25 cellular contexts compared by ENCODE assay signal in the genomic region with DNA sequence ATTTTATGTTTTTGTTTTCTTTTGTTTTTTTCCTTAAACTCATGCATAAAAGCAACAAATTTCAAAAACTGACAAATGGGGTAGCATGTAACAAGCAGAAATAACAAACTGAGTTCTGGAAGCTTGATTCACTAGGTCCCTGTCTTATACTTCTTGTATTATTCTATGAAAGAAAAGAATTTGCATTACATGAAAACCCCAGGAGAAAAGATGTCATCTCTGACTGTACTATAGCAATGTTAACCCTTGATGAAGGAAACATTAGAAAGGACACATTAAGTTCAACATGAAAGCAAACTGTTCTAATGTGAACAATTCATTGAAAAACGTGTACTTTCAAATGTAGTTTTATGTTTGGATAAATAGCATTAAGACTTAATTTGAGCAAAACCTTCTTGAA. TPM values are rescaled to one million over a fixed set of nuclear protein-coding genes. Genes with fewer than 3 reads are reported as not detected.
DNase-seq lines count a peak whose midpoint lies in the region; ATAC-seq and TF ChIP-seq lines count a peak whose summit lies in the region.
"Had no signal": no experiment of that assay in that cellular context is flagged by ENCODE, and none has a peak within 500 bp of the region (broad histone marks: within the 10 kb centered on the region; RNA-seq: fewer than 3 reads in every experiment).

No MANE protein-coding gene starts in this region.

- H3F3A ChIP-seq in DOHH2 (ENCODE audit: control insufficient read depth, insufficient read depth): peaks cover 5% of the 10 kb centered on the region

- no peaks in the 10 kb centered on the region for H3K27me3 ChIP-seq in DOHH2 (ENCODE audit: control insufficient read depth, low read length)
- H3K27me3 ChIP-seq: body of pancreas, gastrocnemius medialis had no signal

- no peak overlapping the region for H3K4me3 ChIP-seq in DOHH2 (ENCODE audit: low read length)
- H3K4me3 ChIP-seq: body of pancreas, gastrocnemius medialis had no signal

- no peak for ATAC-seq in activated T-cell treated with anti-CD3 and anti-CD28 coated beads, Interleukin-2, amount 50 U/mL, for 72 hours (replicated peaks in 1 of 2)
- peak; percentile 61 for ATAC-seq in activated B cell treated with CpG ODN at 0.5 μM for 24 hours (ENCODE audit: low read depth)
- ATAC-seq in naive thymus-derived CD8-positive, alpha-beta T cell: no peak
- ATAC-seq in HG03571 (IDR thresholded peaks at IDR 0.05; ENCODE audit: unreplicated experiment): no peak
- no peak for ATAC-seq in left lobe of liver
- ATAC-seq: body of pancreas, esophagus mucosa, gastrocnemius medialis, HCT116 had no signal

- DNase-seq in activated T-cell treated with anti-CD3 and anti-CD28 coated beads, Interleukin-2, amount 50 U/mL, for 72 hours: no peak
- DNase-seq in activated T-cell treated with anti-CD3 and anti-CD28 coated beads for 4 hours (no peak), activated B cell treated with CpG ODN at 0.5 μM for 24 hours (no peak), left lobe of liver (ENCODE audit: low spot score) (no peak), DMS153 (lab: John Stamatoyannopoulos, UW) (no peak)
- no peak for DNase-seq in naive thymus-derived CD8-positive, alpha-beta T cell
- DNase-seq: activated CD4-positive, CD25-positive, alpha-beta regulatory T cell; activated CD8-positive, alpha-beta memory T cell treated with anti-CD3 and anti-CD28 coated beads for 24 hours; body of pancreas; C1 segment of cervical spinal cord; effector memory CD4-positive, alpha-beta T cell; gastrocnemius medialis; GDM1; NCI-H1048; NCI-H187; NCI-H69; nephron progenitor cell; stimulated activated CD4-positive, alpha-beta T cell treated with anti-CD3 and anti-CD28 coated beads, Interleukin-1b, Interleukin-23, amount 100 ng/mL, for 48 hours; T1000 had no signal

- H4K20me1 ChIP-seq in DOHH2 (ENCODE audit: control insufficient read depth, insufficient read depth, low read depth, low read length): peaks cover 24% of the 10 kb centered on the region; the same call in 1 of the 2 replicates

- H3K9me3 Mint-ChIP-seq in activated T-cell treated with anti-CD3 and anti-CD28 coated beads, Interleukin-2, amount 50 U/mL, for 72 hours: no peaks in the 10 kb centered on the region
- H3K9me3 Mint-ChIP-seq in activated B cell treated with CpG ODN at 0.5 μM for 24 hours: no peaks in the 10 kb centered on the region
- no peaks in the 10 kb centered on the region for H3K9me3 Mint-ChIP-seq in naive thymus-derived CD8-positive, alpha-beta T cell
- H3K9me3 Mint-ChIP-seq: nephron progenitor cell; stimulated activated effector memory CD8-positive, alpha-beta T cell treated with anti-CD3 and anti-CD28 coated beads, Interleukin-12 subunit alpha, Interleukin-12 subunit beta, amount 100 ng/mL, for 72 hours had no signal

- no peaks in the 10 kb centered on the region for H3K9me3 ChIP-seq in DOHH2 (ENCODE audit: control insufficient read depth, insufficient read depth, low read length)
- H3K9me3 ChIP-seq: body of pancreas, gastrocnemius medialis had no signal

- peak overlapping the region in 1 of 2 donors; percentile 18 for H3K4me3 Mint-ChIP-seq in activated T-cell treated with anti-CD3 and anti-CD28 coated beads, Interleukin-2, amount 50 U/mL, for 72 hours
- no peak overlapping the region for H3K4me3 Mint-ChIP-seq in activated B cell treated with CpG ODN at 0.5 μM for 24 hours
- peak overlapping the region in 8 of 10 donors; percentile 11 to 54 (median 38) for H3K4me3 Mint-ChIP-seq in naive thymus-derived CD8-positive, alpha-beta T cell
- H3K4me3 Mint-ChIP-seq: nephron progenitor cell; stimulated activated effector memory CD8-positive, alpha-beta T cell treated with anti-CD3 and anti-CD28 coated beads, Interleukin-12 subunit alpha, Interleukin-12 subunit beta, amount 100 ng/mL, for 72 hours had no signal

- TF ChIP-seq CTCF in DOHH2 (IDR thresholded peaks at IDR 0.05; ENCODE audit: low read depth, low read length, poor library complexity, severe bottlenecking) (no peak), activated B cell treated with CpG ODN at 0.5 μM for 24 hours (IDR thresholded peaks at IDR 0.05) (no peak)

- H3K79me2 ChIP-seq in DOHH2 (ENCODE audit: control insufficient read depth, low read length): peaks cover 99% of the 10 kb centered on the region

- H3K36me3 ChIP-seq in DOHH2 (ENCODE audit: control insufficient read depth, low read length): peaks cover 52% of the 10 kb centered on the region
- H3K36me3 ChIP-seq: gastrocnemius medialis had no signal

- H3K27ac ChIP-seq in DOHH2 (ENCODE audit: low read depth, low read length): no peak overlapping the region
- H3K27ac ChIP-seq: body of pancreas, gastrocnemius medialis had no signal

- peak overlapping the region; percentile 73 for H3K27ac Mint-ChIP-seq in activated T-cell treated with anti-CD3 and anti-CD28 coated beads, Interleukin-2, amount 50 U/mL, for 72 hours
- H3K27ac Mint-ChIP-seq in activated B cell treated with CpG ODN at 0.5 μM for 24 hours: no peak overlapping the region
- H3K27ac Mint-ChIP-seq in naive thymus-derived CD8-positive, alpha-beta T cell: peak overlapping the region in 7 of 10 donors; percentile 29 to 79 (median 68)
- H3K27ac Mint-ChIP-seq: nephron progenitor cell; progenitor cell of endocrine pancreas; stimulated activated effector memory CD8-positive, alpha-beta T cell treated with anti-CD3 and anti-CD28 coated beads, Interleukin-12 subunit alpha, Interleukin-12 subunit beta, amount 100 ng/mL, for 72 hours had no signal

- H3K4me2 ChIP-seq in DOHH2 (ENCODE audit: low read length): peak overlapping the region; percentile 19; the same call in 1 of the 2 replicates

- no peaks in the 10 kb centered on the region for H3K9me2 ChIP-seq in DOHH2 (replicated peaks; ENCODE audit: control insufficient read depth, low read length)

- intact Hi-C loops in activated B cell treated with CpG ODN at 0.5 μM for 24 hours (cut with micrococcal nuclease): loop anchor here (1.0 kb wide), 1 partner anchor 8 kb away; no protein-coding TSS in a partner anchor

- POLR2A ChIA-PET in activated B cell treated with CpG ODN at 0.5 μM for 24 hours (lab: Charles Lee): interaction anchor here (1.0 to 1.7 kb wide), 3 partner anchors 9 to 36 kb away, joined by 3 to 10 read pairs (median 3); a partner anchor contains a TSS
- POLR2A ChIA-PET in naive thymus-derived CD8-positive, alpha-beta T cell (lab: Charles Lee): no interaction called here

- peaks cover 0 to 4% of the 10 kb centered on the region in 2 donors for H3K36me3 Mint-ChIP-seq in activated T-cell treated with anti-CD3 and anti-CD28 coated beads, Interleukin-2, amount 50 U/mL, for 72 hours (ENCODE audit: insufficient read depth in 2 of 2)
- H3K36me3 Mint-ChIP-seq in activated B cell treated with CpG ODN at 0.5 μM for 24 hours (ENCODE audit: low read depth): peaks cover 34% of the 10 kb centered on the region
- peaks cover 0 to 33% (median 0%) of the 10 kb centered on the region in 3 donors for H3K36me3 Mint-ChIP-seq in naive thymus-derived CD8-positive, alpha-beta T cell

- peaks cover 93% of the 10 kb centered on the region for H3K4me1 ChIP-seq in DOHH2 (ENCODE audit: control insufficient read depth, low read length)

- CTCF ChIA-PET in activated B cell treated with CpG ODN at 0.5 μM for 24 hours (lab: Charles Lee): no interaction called here

- H3K4me1 Mint-ChIP-seq in activated T-cell treated with anti-CD3 and anti-CD28 coated beads, Interleukin-2, amount 50 U/mL, for 72 hours (ENCODE audit: low read depth): peaks cover 93% of the 10 kb centered on the region
- H3K4me1 Mint-ChIP-seq in activated B cell treated with CpG ODN at 0.5 μM for 24 hours: peaks cover 78% of the 10 kb centered on the region
- H3K4me1 Mint-ChIP-seq in naive thymus-derived CD8-positive, alpha-beta T cell: peaks cover 21 to 92% (median 79%) of the 10 kb centered on the region in 4 donors

- no peaks in the 10 kb centered on the region for H3K27me3 Mint-ChIP-seq in activated T-cell treated with anti-CD3 and anti-CD28 coated beads, Interleukin-2, amount 50 U/mL, for 72 hours (ENCODE audit: low read depth)
- H3K27me3 Mint-ChIP-seq in activated B cell treated with CpG ODN at 0.5 μM for 24 hours: no peaks in the 10 kb centered on the region
- H3K27me3 Mint-ChIP-seq in naive thymus-derived CD8-positive, alpha-beta T cell: no peaks in the 10 kb centered on the region
- H3K27me3 Mint-ChIP-seq: progenitor cell of endocrine pancreas had no signal

RNA-seq across cellular contexts. Expression of a gene that starts 9.2 kb away (rescaled TPM):
- 10 to 100 TPM; 56.2 to 63.7 TPM for total RNA-seq in activated T-cell treated with anti-CD3 and anti-CD28 coated beads, Interleukin-2, amount 50 U/mL, for 72 hours
- total RNA-seq in activated B cell treated with CpG ODN at 0.5 μM for 24 hours (55.9 and 63.8 TPM in 2 replicates), left lobe of liver (50.0 TPM)
- 10 to 100 TPM; 49.6 to 62.3 TPM for total RNA-seq in naive thymus-derived CD8-positive, alpha-beta T cell
- 10 to 100 TPM; 34.6 to 37.2 (median 36.8) TPM for polyA plus RNA-seq in naive thymus-derived CD8-positive, alpha-beta T cell
